In the genomic region with DNA sequence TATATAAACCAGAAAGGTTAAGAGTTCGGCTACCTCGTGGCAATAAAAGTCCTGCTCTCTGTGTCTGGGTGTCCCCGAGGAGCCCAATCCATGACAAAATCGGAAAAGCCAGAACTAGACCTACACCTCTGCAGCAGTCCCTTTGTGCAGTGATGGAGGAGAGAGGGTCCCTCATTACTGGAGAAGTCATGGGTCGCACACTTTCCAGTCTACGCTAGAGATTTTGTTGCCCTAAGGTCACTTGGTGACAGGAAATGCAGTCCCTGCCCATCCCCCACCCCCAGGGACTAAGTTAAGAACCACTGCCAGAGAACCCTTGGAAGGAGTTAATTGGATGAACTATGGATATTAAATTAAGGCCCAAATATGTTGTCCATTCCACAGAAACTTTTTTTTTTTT, we compare ENCODE assay signal across 11 cellular contexts.
DNase-seq lines count a peak whose midpoint lies in the region; ATAC-seq, FAIRE-seq and TF ChIP-seq lines count a peak whose summit lies in the region.
"Had no signal": no experiment of that assay in that cellular context is flagged by ENCODE, and none has a peak within 500 bp of the region (broad histone marks: within the 10 kb centered on the region; RNA-seq: fewer than 3 reads in every experiment).

No MANE protein-coding gene starts in this region.

- peak overlapping the region; percentile 83 for H3K56ac ChIP-seq in H1 (replicated peaks; ENCODE audit: insufficient read length, low read depth, low read length)

- no peaks in the 10 kb centered on the region for H3K9me3 ChIP-seq in Peyer's patch
- H3K9me3 ChIP-seq in H1 (ENCODE audit: insufficient read depth in 2 of 2, low read depth in 1 of 2, low read length in 1 of 2): peaks cover 0 to 15% of the 10 kb centered on the region in 2 experiments; a peak in 3 of 4 replicates
- no peaks in the 10 kb centered on the region for H3K9me3 ChIP-seq in muscle layer of colon (ENCODE audit: low read length)

- H4K8ac ChIP-seq in H1 (ENCODE audit: extremely low read depth, insufficient read depth, low read length): peak overlapping the region; percentile 94

- peak overlapping the region; percentile 100 for H2BK12ac ChIP-seq in H1 (ENCODE audit: low read depth, low read length)

- FAIRE-seq in H1 (lab: Jason Lieb, UNC) (no peak), GM12892 (lab: Jason Lieb, UNC) (no peak)

- H3K9ac ChIP-seq in H1 (replicated peaks in 1 of 4; ENCODE audit: extremely low read depth in 1 of 4, low read depth in 3 of 4, low read length in 3 of 4) (peak overlapping the region in 3 of 4 experiments; percentile 81 to 85 (median 83); a peak in 6 of 7 replicates), muscle layer of colon (ENCODE audit: low read length) (no peak overlapping the region)

- H2BK20ac ChIP-seq in H1 (ENCODE audit: low read length): peak overlapping the region; percentile 92

- H3K23me2 ChIP-seq in H1 (ENCODE audit: low read depth, low read length): 0 out of 2 replicates have a peak, but pooled peaks cover 5% of the 10 kb centered on the region

- CTCF ChIA-PET in H1 (lab: Charles Lee; ENCODE audit: partially characterized antibody): interaction anchor here (0.6 to 1.1 kb wide), 5 partner anchors 20 to 361 kb away, joined by 3 to 4 read pairs (median 3); no protein-coding TSS in a partner anchor

- TF ChIP-seq RAD21 in H1 (IDR thresholded peaks at IDR 0.05 in 1 of 2, conservative IDR thresholded peaks at IDR 0.05 in 1 of 2; ENCODE audit: low read depth in 2 of 2, low read length in 2 of 2): no peak

- no peak for DNase-seq in Peyer's patch
- DNase-seq in H1 (ENCODE audit: low read depth in 1 of 2, low spot score in 2 of 2): no peak
- no peak for DNase-seq in GM12892 (ENCODE audit: insufficient read length)
- DNase-seq in GDM1 (lab: John Stamatoyannopoulos, UW): no peak
- DNase-seq in iPS-NIHi11 (ENCODE audit: low spot score): no peak
- DNase-seq: DND-41, NCI-H187 had no signal

- H4K5ac ChIP-seq in H1 (ENCODE audit: insufficient read length, low read depth, low read length): peak overlapping the region; percentile 69

- H3K27ac ChIP-seq in Peyer's patch (peak overlapping the region; percentile 59 to 80 (median 74)), H1 (ENCODE audit: low read depth, low read length) (peak overlapping the region; percentile 97), muscle layer of colon (ENCODE audit: low read depth, low read length) (peak overlapping the region; percentile 70), temporal lobe (ENCODE audit: low read depth, low read length) (peak overlapping the region; percentile 90)

- TF ChIP-seq POLR2A in Peyer's patch (IDR thresholded peaks at IDR 0.05) (no peak), H1 (IDR thresholded peaks at IDR 0.05; ENCODE audit: control extremely low read depth in 1 of 2, low read depth in 2 of 2, low read length in 2 of 2) (no peak), GM12892 (IDR thresholded peaks at IDR 0.05; ENCODE audit: low read depth, low read length) (no peak)

- H3K27me3 ChIP-seq in Peyer's patch (no peaks in the 10 kb centered on the region), H1 (replicated peaks in 1 of 4; ENCODE audit: control insufficient read depth in 3 of 4, extremely low read depth in 1 of 4, insufficient read depth in 3 of 4, low read length in 3 of 4) (no peaks in the 10 kb centered on the region), muscle layer of colon (ENCODE audit: control insufficient read depth in 1 of 2, insufficient read depth in 2 of 2, low read length in 2 of 2) (no peaks in the 10 kb centered on the region)

- no peaks in the 10 kb centered on the region for H3K79me2 ChIP-seq in H1 (ENCODE audit: control insufficient read depth in 1 of 2, insufficient read depth in 2 of 2, low read length in 2 of 2)

- H3K23ac ChIP-seq in H1 (ENCODE audit: insufficient read length): no peak overlapping the region

- whole genome bisulfite sequencing in H1 (ENCODE audit: extremely low coverage in 1 of 2, insufficient coverage in 1 of 2, insufficient read length in 1 of 2, insufficient replicate concordance in 2 of 2, low coverage in 1 of 2, low lambda C conversion rate in 2 of 2, missing lambda C conversion rate in 1 of 2), 2 experiments: 64% methylated on average over 6 of the region's 6 CpGs; no CpG with 5 or more reads in 1 of the 2 experiments

- peak overlapping the region; percentile 95 for H2BK5ac ChIP-seq in H1 (ENCODE audit: low read depth, low read length)

- H3K79me1 ChIP-seq in H1 (ENCODE audit: low read depth, low read length): no peaks in the 10 kb centered on the region

- H2BK120ac ChIP-seq in H1 (replicated peaks; ENCODE audit: low read depth, low read length): peak overlapping the region; percentile 81

- H3K4me3 ChIP-seq in Peyer's patch: no peak overlapping the region
- peak overlapping the region in 3 of 4 experiments; percentile 8 to 34 (median 12); a peak in 2 of 8 replicates for H3K4me3 ChIP-seq in H1 (ENCODE audit: extremely low read depth in 1 of 4, insufficient read depth in 2 of 4, low read depth in 3 of 4, low read length in 4 of 4)
- peak overlapping the region in 1 of 2 donors; percentile 40 for H3K4me3 ChIP-seq in muscle layer of colon (ENCODE audit: low read depth in 1 of 2, low read length in 2 of 2)
- H3K4me3 ChIP-seq: HAP-1 had no signal

- TF ChIP-seq CTCF in Peyer's patch (IDR thresholded peaks at IDR 0.05) (no peak), H1 (IDR thresholded peaks at IDR 0.05; ENCODE audit: control extremely low read depth in 1 of 3, insufficient read depth in 1 of 3, low read depth in 1 of 3, low read length in 3 of 3) (no peak)

- peak overlapping the region; percentile 100 for H2AK5ac ChIP-seq in H1 (ENCODE audit: low read depth, low read length)

- peak overlapping the region; percentile 99 for H3K4ac ChIP-seq in H1 (replicated peaks; ENCODE audit: insufficient read length, low read depth, low read length)

- no peaks in the 10 kb centered on the region for H4K20me1 ChIP-seq in H1 (replicated peaks in 1 of 2; ENCODE audit: control insufficient read depth in 1 of 2, insufficient read depth in 2 of 2, low read length in 2 of 2)

- H2BK15ac ChIP-seq in H1 (ENCODE audit: low read length): peak overlapping the region; percentile 89; the same call in 1 of the 2 replicates

- TF ChIP-seq EP300 in H1 (IDR thresholded peaks at IDR 0.05; ENCODE audit: borderline replicate concordance in 1 of 2, low read depth in 2 of 2, low read length in 2 of 2): no peak

- peak overlapping the region; percentile 98 for H4K91ac ChIP-seq in H1 (replicated peaks; ENCODE audit: insufficient read length, low read length)

- H3K18ac ChIP-seq in H1 (ENCODE audit: extremely low read depth, low read length): peak overlapping the region; percentile 99

- H2AFZ ChIP-seq in H1 (ENCODE audit: low read length): no peak overlapping the region

- H3K14ac ChIP-seq in H1 (ENCODE audit: insufficient read length): no peak overlapping the region

- H3K4me1 ChIP-seq in Peyer's patch: peaks cover 0 to 39% (median 7%) of the 10 kb centered on the region in 4 donors
- peaks cover 19 to 34% (median 27%) of the 10 kb centered on the region in 4 experiments for H3K4me1 ChIP-seq in H1 (replicated peaks in 1 of 4; ENCODE audit: control insufficient read depth in 3 of 4, insufficient read depth in 4 of 4, low read length in 3 of 4)
- peaks cover 49% of the 10 kb centered on the region for H3K4me1 ChIP-seq in muscle layer of colon (ENCODE audit: insufficient read depth, low read length)

- POLR2A ChIA-PET in H1 (lab: Charles Lee; ENCODE audit: partially characterized antibody): interaction anchor here (0.5 to 7.7 kb wide), 11 partner anchors 9 to 156 kb away, joined by 3 to 164 read pairs (median 4); partner anchors contain the start of gene ATF7IP

- no peak for ATAC-seq in HG02571 (IDR thresholded peaks at IDR 0.05; ENCODE audit: unreplicated experiment)

- peak overlapping the region; percentile 60 to 70 for H3K4me2 ChIP-seq in H1 (ENCODE audit: insufficient read depth in 1 of 2, low read depth in 2 of 2, low read length in 2 of 2)

- H3K36me3 ChIP-seq in Peyer's patch (no peaks in the 10 kb centered on the region), H1 (ENCODE audit: control insufficient read depth in 2 of 4, insufficient read depth in 4 of 4, low read length in 3 of 4) (peaks cover 0 to 3% (median 0%) of the 10 kb centered on the region in 4 experiments; a peak in 2 of 8 replicates), muscle layer of colon (ENCODE audit: insufficient read depth, low read length) (no peaks in the 10 kb centered on the region)
- H3K36me3 ChIP-seq: HAP-1 had no signal

TF ChIP-seq in H1, 55 proteins besides CTCF, POLR2A, EP300 and RAD21:
- TF ChIP-seq POLR2AphosphoS5 (IDR thresholded peaks at IDR 0.05; ENCODE audit: low read depth, low read length) (no peak), TBP (IDR thresholded peaks at IDR 0.05; ENCODE audit: low read depth, low read length) (no peak), BCL11A (IDR thresholded peaks at IDR 0.05; ENCODE audit: low read depth in 2 of 2, low read length in 2 of 2) (no peak), SP1 (IDR thresholded peaks at IDR 0.05; ENCODE audit: low read depth, low read length) (no peak), SIRT6 (IDR thresholded peaks at IDR 0.05; ENCODE audit: low read length) (no peak), TCF12 (IDR thresholded peaks at IDR 0.05; ENCODE audit: low read depth, low read length) (no peak), JUN (IDR thresholded peaks at IDR 0.05; ENCODE audit: low read depth, low read length) (no peak), TEAD4 (IDR thresholded peaks at IDR 0.05; ENCODE audit: low read depth, low read length) (no peak), TAF7 (optimal IDR thresholded peaks at IDR 0.05; ENCODE audit: borderline replicate concordance, low read depth, low read length) (no peak), CREB1 (IDR thresholded peaks at IDR 0.05) (no peak), KDM5A (IDR thresholded peaks at IDR 0.05; ENCODE audit: low read length) (no peak), YY1 (IDR thresholded peaks at IDR 0.05; ENCODE audit: low read depth, low read length) (no peak)
- TF ChIP-seq, protein P1, sequence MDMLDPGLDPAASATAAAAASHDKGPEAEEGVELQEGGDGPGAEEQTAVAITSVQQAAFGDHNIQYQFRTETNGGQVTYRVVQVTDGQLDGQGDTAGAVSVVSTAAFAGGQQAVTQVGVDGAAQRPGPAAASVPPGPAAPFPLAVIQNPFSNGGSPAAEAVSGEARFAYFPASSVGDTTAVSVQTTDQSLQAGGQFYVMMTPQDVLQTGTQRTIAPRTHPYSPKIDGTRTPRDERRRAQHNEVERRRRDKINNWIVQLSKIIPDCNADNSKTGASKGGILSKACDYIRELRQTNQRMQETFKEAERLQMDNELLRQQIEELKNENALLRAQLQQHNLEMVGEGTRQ (IDR thresholded peaks at IDR 0.05; ENCODE audit: low read length): no peak
- TF ChIP-seq, protein P2, sequence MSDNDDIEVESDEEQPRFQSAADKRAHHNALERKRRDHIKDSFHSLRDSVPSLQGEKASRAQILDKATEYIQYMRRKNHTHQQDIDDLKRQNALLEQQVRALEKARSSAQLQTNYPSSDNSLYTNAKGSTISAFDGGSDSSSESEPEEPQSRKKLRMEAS (IDR thresholded peaks at IDR 0.05): no peak

Comparison
In these comparisons a context has a peak if more than half of its experiments do, and no peak if none do; other contexts are left out.
1. H3K4me3 ChIP-seq: peak in H1 (3 of 4); none in Peyer's patch (0 of 4).
2. Peak in every context shown above with its lines, with median percentiles within 50 percentile points of each other: H3K27ac ChIP-seq.